Comparison of ENCODE assay signal across 1 cellular context in the genomic region with DNA sequence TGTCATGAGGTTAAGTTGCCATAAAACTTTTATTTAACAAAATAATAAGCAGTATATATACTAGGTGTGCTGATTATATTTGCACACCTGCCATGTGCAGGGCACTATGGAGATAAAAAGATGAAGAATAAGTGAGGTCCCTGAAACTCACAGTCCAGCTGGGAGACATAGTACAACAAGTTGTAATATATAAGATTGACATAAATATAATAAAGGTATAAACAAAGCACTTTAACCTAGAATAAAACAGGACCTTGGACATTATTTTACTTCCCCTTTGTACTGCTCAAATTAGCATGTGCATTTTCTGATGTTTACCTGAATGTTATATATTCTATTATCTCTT.
TF ChIP-seq lines count a peak whose summit lies in the region.

No MANE protein-coding gene starts in this region.

TF ChIP-seq in GM12878, 131 proteins besides CTCF, POLR2A, EP300 and RAD21:
- TF ChIP-seq SRF (IDR thresholded peaks at IDR 0.05; ENCODE audit: low read depth in 2 of 2, low read length in 2 of 2): no peak
- TF ChIP-seq, protein P1, sequence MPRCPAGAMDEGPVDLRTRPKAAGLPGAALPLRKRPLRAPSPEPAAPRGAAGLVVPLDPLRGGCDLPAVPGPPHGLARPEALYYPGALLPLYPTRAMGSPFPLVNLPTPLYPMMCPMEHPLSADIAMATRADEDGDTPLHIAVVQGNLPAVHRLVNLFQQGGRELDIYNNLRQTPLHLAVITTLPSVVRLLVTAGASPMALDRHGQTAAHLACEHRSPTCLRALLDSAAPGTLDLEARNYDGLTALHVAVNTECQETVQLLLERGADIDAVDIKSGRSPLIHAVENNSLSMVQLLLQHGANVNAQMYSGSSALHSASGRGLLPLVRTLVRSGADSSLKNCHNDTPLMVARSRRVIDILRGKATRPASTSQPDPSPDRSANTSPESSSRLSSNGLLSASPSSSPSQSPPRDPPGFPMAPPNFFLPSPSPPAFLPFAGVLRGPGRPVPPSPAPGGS (IDR thresholded peaks at IDR 0.05; ENCODE audit: borderline replicate concordance, insufficient read depth, low read depth, low read length, poor library complexity, severe bottlenecking): no peak
- TF ChIP-seq SREBF2 (IDR thresholded peaks at IDR 0.05; ENCODE audit: low read length): no peak
- no peak for TF ChIP-seq SMAD5 (IDR thresholded peaks at IDR 0.05; ENCODE audit: low read depth)
- TF ChIP-seq PML (IDR thresholded peaks at IDR 0.05; ENCODE audit: low read length): no peak
- no peak for TF ChIP-seq STAT1 (conservative IDR thresholded peaks at IDR 0.05)
- TF ChIP-seq BACH1 (IDR thresholded peaks at IDR 0.05; ENCODE audit: borderline replicate concordance): no peak
- TF ChIP-seq TCF7 (IDR thresholded peaks at IDR 0.05; ENCODE audit: borderline replicate concordance): no peak
- TF ChIP-seq LARP7 (IDR thresholded peaks at IDR 0.05): no peak
- TF ChIP-seq, protein P2, sequence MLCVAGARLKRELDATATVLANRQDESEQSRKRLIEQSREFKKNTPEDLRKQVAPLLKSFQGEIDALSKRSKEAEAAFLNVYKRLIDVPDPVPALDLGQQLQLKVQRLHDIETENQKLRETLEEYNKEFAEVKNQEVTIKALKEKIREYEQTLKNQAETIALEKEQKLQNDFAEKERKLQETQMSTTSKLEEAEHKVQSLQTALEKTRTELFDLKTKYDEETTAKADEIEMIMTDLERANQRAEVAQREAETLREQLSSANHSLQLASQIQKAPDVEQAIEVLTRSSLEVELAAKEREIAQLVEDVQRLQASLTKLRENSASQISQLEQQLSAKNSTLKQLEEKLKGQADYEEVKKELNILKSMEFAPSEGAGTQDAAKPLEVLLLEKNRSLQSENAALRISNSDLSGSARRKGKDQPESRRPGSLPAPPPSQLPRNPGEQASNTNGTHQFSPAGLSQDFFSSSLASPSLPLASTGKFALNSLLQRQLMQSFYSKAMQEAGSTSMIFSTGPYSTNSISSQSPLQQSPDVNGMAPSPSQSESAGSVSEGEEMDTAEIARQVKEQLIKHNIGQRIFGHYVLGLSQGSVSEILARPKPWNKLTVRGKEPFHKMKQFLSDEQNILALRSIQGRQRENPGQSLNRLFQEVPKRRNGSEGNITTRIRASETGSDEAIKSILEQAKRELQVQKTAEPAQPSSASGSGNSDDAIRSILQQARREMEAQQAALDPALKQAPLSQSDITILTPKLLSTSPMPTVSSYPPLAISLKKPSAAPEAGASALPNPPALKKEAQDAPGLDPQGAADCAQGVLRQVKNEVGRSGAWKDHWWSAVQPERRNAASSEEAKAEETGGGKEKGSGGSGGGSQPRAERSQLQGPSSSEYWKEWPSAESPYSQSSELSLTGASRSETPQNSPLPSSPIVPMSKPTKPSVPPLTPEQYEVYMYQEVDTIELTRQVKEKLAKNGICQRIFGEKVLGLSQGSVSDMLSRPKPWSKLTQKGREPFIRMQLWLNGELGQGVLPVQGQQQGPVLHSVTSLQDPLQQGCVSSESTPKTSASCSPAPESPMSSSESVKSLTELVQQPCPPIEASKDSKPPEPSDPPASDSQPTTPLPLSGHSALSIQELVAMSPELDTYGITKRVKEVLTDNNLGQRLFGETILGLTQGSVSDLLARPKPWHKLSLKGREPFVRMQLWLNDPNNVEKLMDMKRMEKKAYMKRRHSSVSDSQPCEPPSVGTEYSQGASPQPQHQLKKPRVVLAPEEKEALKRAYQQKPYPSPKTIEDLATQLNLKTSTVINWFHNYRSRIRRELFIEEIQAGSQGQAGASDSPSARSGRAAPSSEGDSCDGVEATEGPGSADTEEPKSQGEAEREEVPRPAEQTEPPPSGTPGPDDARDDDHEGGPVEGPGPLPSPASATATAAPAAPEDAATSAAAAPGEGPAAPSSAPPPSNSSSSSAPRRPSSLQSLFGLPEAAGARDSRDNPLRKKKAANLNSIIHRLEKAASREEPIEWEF (IDR thresholded peaks at IDR 0.05; ENCODE audit: insufficient replicate concordance, low read depth, low read length): no peak
- no peak for TF ChIP-seq RAD51 (IDR thresholded peaks at IDR 0.05)
- TF ChIP-seq, protein P3, sequence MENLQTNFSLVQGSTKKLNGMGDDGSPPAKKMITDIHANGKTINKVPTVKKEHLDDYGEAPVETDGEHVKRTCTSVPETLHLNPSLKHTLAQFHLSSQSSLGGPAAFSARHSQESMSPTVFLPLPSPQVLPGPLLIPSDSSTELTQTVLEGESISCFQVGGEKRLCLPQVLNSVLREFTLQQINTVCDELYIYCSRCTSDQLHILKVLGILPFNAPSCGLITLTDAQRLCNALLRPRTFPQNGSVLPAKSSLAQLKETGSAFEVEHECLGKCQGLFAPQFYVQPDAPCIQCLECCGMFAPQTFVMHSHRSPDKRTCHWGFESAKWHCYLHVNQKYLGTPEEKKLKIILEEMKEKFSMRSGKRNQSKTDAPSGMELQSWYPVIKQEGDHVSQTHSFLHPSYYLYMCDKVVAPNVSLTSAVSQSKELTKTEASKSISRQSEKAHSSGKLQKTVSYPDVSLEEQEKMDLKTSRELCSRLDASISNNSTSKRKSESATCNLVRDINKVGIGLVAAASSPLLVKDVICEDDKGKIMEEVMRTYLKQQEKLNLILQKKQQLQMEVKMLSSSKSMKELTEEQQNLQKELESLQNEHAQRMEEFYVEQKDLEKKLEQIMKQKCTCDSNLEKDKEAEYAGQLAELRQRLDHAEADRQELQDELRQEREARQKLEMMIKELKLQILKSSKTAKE (IDR thresholded peaks at IDR 0.05; ENCODE audit: low read depth, poor library complexity, severe bottlenecking): no peak
- no peak for TF ChIP-seq SIX5 (IDR thresholded peaks at IDR 0.05; ENCODE audit: low read depth, low read length, severe bottlenecking)
- TF ChIP-seq FOXK2 (IDR thresholded peaks at IDR 0.05): no peak
TF ChIP-seq in GM12878: peak in this region for 0.
